ENCODE assay signal across 1 cellular context in the genomic region with DNA sequence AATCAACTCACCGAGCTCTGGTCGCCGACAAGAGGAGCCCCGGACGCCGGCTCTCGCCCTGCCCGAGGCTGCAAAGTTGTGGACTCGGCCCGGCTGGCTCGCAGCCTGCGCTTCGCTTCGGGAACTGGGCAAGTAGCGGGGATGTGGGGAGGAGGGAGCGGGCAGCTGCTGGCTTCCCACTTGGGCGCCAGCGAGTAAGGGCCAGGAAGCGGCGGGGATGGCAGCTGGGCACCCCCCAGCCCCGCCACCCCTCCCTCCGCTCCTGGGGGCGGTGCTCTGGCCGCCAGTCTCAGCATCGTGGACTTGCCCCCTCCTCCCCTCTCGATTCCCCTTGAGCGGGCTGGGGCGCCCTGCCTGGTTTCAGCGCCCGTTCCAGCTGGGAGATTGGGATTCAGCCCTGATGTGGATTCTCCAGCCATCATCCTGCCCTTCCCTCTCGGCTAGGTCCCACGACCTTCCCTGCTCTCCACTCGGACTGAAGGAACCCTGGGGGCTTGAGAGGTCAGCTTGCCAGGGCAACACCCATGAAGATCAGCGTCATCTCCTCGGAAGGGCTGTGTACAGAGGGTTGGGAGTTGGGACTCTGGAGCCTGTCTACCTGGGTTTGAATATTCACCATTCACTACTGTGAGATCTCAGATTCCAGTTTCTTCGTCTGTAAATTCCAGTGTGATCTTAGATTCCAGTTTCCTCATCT.
TF ChIP-seq lines count a peak whose summit lies in the region.

Gene ZDHHC22 (minus strand): TSS at position 200 of the 697 bp plus-strand sequence. CDS start 2,053 bp downstream, outside the sequence.

TF ChIP-seq in HEK293, 187 proteins besides CTCF, POLR2A, EP300 and RAD21 (continued from another document and continues in another):
- TF ChIP-seq, protein P1, sequence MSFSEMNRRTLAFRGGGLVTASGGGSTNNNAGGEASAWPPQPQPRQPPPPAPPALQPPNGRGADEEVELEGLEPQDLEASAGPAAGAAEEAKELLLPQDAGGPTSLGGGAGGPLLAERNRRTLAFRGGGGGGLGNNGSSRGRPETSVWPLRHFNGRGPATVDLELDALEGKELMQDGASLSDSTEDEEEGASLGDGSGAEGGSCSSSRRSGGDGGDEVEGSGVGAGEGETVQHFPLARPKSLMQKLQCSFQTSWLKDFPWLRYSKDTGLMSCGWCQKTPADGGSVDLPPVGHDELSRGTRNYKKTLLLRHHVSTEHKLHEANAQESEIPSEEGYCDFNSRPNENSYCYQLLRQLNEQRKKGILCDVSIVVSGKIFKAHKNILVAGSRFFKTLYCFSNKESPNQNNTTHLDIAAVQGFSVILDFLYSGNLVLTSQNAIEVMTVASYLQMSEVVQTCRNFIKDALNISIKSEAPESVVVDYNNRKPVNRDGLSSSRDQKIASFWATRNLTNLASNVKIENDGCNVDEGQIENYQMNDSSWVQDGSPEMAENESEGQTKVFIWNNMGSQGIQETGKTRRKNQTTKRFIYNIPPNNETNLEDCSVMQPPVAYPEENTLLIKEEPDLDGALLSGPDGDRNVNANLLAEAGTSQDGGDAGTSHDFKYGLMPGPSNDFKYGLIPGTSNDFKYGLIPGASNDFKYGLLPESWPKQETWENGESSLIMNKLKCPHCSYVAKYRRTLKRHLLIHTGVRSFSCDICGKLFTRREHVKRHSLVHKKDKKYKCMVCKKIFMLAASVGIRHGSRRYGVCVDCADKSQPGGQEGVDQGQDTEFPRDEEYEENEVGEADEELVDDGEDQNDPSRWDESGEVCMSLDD (tag by site-specific recombination; IDR thresholded peaks at IDR 0.05), result peak; percentile 31; the same call in 1 of the 2 replicates
- TF ChIP-seq ZIC2 (tag by site-specific recombination; IDR thresholded peaks at IDR 0.05) (peak; percentile 44), ZNF501 (tag by site-specific recombination; IDR thresholded peaks at IDR 0.05) (no peak), ZNF112 (tag by site-specific recombination; IDR thresholded peaks at IDR 0.05) (no peak), ZNF423 (tag by site-specific recombination; IDR thresholded peaks at IDR 0.05) (no peak), ZBTB21 (tag by site-specific recombination; IDR thresholded peaks at IDR 0.05) (no peak), ZNF558 (tag by site-specific recombination; IDR thresholded peaks at IDR 0.05) (no peak), ZNF670 (tag by site-specific recombination; IDR thresholded peaks at IDR 0.05; ENCODE audit: low read depth) (no peak), ZNF776 (tag by site-specific recombination; IDR thresholded peaks at IDR 0.05; ENCODE audit: borderline replicate concordance) (no peak), ZNF324 (tag by site-specific recombination; IDR thresholded peaks at IDR 0.05) (no peak), ZNF24 (tag by site-specific recombination; IDR thresholded peaks at IDR 0.05) (no peak), ZNF23 (tag by site-specific recombination; IDR thresholded peaks at IDR 0.05; ENCODE audit: borderline replicate concordance) (no peak), ZNF18 (tag by site-specific recombination; IDR thresholded peaks at IDR 0.05) (no peak), ZNF830 (tag by site-specific recombination; IDR thresholded peaks at IDR 0.05; ENCODE audit: low read depth) (no peak), ZNF596 (tag by site-specific recombination; IDR thresholded peaks at IDR 0.05) (no peak), ZNF114 (tag by site-specific recombination; IDR thresholded peaks at IDR 0.05) (no peak), PATZ1 (tag by site-specific recombination; IDR thresholded peaks at IDR 0.05) (peak; percentile 79), AEBP2 (tag by site-specific recombination; IDR thresholded peaks at IDR 0.05; ENCODE audit: borderline replicate concordance) (no peak), ZNF677 (tag by site-specific recombination; IDR thresholded peaks at IDR 0.05) (no peak), ZNF660 (tag by site-specific recombination; IDR thresholded peaks at IDR 0.05) (0 out of 2 replicates have a peak, but pooled peaks have one; percentile 12), ZNF335 (tag by site-specific recombination; conservative IDR thresholded peaks at IDR 0.05) (peak; percentile 78), ZNF175 (tag by site-specific recombination; IDR thresholded peaks at IDR 0.05) (no peak), ZNF354C (tag by site-specific recombination; IDR thresholded peaks at IDR 0.05; ENCODE audit: borderline replicate concordance, low read depth) (no peak), ZBTB20 (tag by site-specific recombination; IDR thresholded peaks at IDR 0.05) (peak; percentile 50), ZNF600 (tag by site-specific recombination; IDR thresholded peaks at IDR 0.05) (peak; percentile 47; the same call in 1 of the 2 replicates), ZBTB17 (tag by site-specific recombination; IDR thresholded peaks at IDR 0.05) (peak; percentile 53), KLF10 (tag by site-specific recombination; IDR thresholded peaks at IDR 0.05) (no peak), ZNF341 (tag by site-specific recombination; IDR thresholded peaks at IDR 0.05; ENCODE audit: low read depth) (peak; percentile 98), ZBTB8A (tag by site-specific recombination; IDR thresholded peaks at IDR 0.05) (peak; percentile 70), ZNF704 (tag by site-specific recombination; IDR thresholded peaks at IDR 0.05) (no peak), GLIS1 (tag by site-specific recombination; IDR thresholded peaks at IDR 0.05) (peak; percentile 67), SALL2 (tag by site-specific recombination; IDR thresholded peaks at IDR 0.05; ENCODE audit: borderline replicate concordance) (no peak), GLIS2 (tag by site-specific recombination; IDR thresholded peaks at IDR 0.05) (peak; percentile 67), ZBTB26 (tag by site-specific recombination; optimal IDR thresholded peaks at IDR 0.05) (peak; percentile 44), ZNF302 (tag by site-specific recombination; IDR thresholded peaks at IDR 0.05; ENCODE audit: low read depth) (no peak), ZBTB48 (tag by site-specific recombination; IDR thresholded peaks at IDR 0.05) (peak; percentile 28; the same call in 1 of the 2 replicates), SP2 (tag by site-specific recombination; IDR thresholded peaks at IDR 0.05) (peak; percentile 52), ZNF664 (tag by site-specific recombination; IDR thresholded peaks at IDR 0.05) (no peak), ZFHX2 (tag by site-specific recombination; conservative IDR thresholded peaks at IDR 0.05) (0 out of 2 replicates have a peak, but pooled peaks have one; percentile 14), KLF9 (tag by site-specific recombination; IDR thresholded peaks at IDR 0.05; ENCODE audit: low read depth) (peak; percentile 17; the same call in 1 of the 2 replicates)
- TF ChIP-seq, protein P2, sequence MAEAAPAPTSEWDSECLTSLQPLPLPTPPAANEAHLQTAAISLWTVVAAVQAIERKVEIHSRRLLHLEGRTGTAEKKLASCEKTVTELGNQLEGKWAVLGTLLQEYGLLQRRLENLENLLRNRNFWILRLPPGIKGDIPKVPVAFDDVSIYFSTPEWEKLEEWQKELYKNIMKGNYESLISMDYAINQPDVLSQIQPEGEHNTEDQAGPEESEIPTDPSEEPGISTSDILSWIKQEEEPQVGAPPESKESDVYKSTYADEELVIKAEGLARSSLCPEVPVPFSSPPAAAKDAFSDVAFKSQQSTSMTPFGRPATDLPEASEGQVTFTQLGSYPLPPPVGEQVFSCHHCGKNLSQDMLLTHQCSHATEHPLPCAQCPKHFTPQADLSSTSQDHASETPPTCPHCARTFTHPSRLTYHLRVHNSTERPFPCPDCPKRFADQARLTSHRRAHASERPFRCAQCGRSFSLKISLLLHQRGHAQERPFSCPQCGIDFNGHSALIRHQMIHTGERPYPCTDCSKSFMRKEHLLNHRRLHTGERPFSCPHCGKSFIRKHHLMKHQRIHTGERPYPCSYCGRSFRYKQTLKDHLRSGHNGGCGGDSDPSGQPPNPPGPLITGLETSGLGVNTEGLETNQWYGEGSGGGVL (tag by site-specific recombination; IDR thresholded peaks at IDR 0.05), result peak; percentile 76
- TF ChIP-seq, protein P3, sequence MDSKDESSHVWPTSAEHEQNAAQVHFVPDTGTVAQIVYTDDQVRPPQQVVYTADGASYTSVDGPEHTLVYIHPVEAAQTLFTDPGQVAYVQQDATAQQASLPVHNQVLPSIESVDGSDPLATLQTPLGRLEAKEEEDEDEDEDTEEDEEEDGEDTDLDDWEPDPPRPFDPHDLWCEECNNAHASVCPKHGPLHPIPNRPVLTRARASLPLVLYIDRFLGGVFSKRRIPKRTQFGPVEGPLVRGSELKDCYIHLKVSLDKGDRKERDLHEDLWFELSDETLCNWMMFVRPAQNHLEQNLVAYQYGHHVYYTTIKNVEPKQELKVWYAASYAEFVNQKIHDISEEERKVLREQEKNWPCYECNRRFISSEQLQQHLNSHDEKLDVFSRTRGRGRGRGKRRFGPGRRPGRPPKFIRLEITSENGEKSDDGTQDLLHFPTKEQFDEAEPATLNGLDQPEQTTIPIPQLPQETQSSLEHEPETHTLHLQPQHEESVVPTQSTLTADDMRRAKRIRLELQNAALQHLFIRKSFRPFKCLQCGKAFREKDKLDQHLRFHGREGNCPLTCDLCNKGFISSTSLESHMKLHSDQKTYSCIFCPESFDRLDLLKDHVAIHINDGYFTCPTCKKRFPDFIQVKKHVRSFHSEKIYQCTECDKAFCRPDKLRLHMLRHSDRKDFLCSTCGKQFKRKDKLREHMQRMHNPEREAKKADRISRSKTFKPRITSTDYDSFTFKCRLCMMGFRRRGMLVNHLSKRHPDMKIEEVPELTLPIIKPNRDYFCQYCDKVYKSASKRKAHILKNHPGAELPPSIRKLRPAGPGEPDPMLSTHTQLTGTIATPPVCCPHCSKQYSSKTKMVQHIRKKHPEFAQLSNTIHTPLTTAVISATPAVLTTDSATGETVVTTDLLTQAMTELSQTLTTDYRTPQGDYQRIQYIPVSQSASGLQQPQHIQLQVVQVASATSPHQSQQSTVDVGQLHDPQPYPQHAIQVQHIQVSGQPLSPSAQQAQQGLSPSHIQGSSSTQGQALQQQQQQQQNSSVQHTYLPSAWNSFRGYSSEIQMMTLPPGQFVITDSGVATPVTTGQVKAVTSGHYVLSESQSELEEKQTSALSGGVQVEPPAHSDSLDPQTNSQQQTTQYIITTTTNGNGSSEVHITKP (tag by site-specific recombination; IDR thresholded peaks at IDR 0.05), result peak; percentile 85
- TF ChIP-seq, protein P4, sequence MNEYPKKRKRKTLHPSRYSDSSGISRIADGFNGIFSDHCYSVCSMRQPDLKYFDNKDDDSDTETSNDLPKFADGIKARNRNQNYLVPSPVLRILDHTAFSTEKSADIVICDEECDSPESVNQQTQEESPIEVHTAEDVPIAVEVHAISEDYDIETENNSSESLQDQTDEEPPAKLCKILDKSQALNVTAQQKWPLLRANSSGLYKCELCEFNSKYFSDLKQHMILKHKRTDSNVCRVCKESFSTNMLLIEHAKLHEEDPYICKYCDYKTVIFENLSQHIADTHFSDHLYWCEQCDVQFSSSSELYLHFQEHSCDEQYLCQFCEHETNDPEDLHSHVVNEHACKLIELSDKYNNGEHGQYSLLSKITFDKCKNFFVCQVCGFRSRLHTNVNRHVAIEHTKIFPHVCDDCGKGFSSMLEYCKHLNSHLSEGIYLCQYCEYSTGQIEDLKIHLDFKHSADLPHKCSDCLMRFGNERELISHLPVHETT (tag by site-specific recombination; IDR thresholded peaks at IDR 0.05), result no peak
